In genomic region chr1:172532700-172533510, GRCh38 we compare ENCODE assay signal across 1 cellular context.
A peak's percentile ranks its signal among the peaks of the same experiment; 100 is the strongest.
TF ChIP-seq lines count a peak whose summit lies in the region.

Gene SUCO, plus strand, starts transcription at chr1:172533150. Its CDS starts 286 bp downstream, at chr1:172533436.

TF ChIP-seq in HCT116, 20 proteins besides CTCF, POLR2A, EP300 and RAD21 (continued from another document):
- TF ChIP-seq YY1 (IDR thresholded peaks at IDR 0.05; ENCODE audit: extremely low read depth, insufficient replicate concordance, low read depth, low read length) (peak; percentile 54), ZFX (IDR thresholded peaks at IDR 0.05) (0 out of 2 replicates have a peak, but pooled peaks have one; percentile 13), ZNF274 (IDR thresholded peaks at IDR 0.05; ENCODE audit: low read depth, low read length) (no peak), JUND (IDR thresholded peaks at IDR 0.05) (no peak), SRF (IDR thresholded peaks at IDR 0.05; ENCODE audit: low read depth) (no peak), MAX (IDR thresholded peaks at IDR 0.05) (peak; percentile 27; the same call in 1 of the 2 replicates), SIN3A (IDR thresholded peaks at IDR 0.05; ENCODE audit: low read depth) (no peak)
TF ChIP-seq in HCT116: peak in this region for 8.
